Comparison of ENCODE assay signal across 39 cellular contexts in the genomic region with DNA sequence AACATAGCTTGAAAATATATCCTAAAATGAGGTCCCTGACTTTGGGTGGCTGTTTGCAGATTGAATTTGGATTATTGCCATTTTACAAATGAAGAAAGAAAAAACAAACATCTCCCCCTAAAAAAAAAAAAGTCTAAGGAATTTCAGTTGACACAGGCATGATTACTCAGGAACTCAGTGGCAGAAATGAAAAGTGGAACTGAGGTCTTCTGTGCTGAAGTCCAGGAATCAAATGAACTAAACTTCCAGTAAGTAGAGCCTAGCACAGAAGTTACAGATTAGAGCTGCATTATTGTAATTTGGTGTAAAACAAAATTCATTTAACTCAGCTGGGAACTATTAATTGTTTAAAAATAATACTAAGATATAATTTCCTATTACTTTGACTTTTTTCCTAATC. TPM values are rescaled to one million over a fixed set of nuclear protein-coding genes. Genes with fewer than 3 reads are reported as not detected.
"Had no signal": no experiment of that assay in that cellular context is flagged by ENCODE, and none has a peak within 500 bp of the region (broad histone marks: within the 10 kb centered on the region; RNA-seq: fewer than 3 reads in every experiment).

No MANE protein-coding gene starts in this region.

- DNase-seq: Karpas-422, Kasumi-1, MG63, MM.1S, MV-4-11, NCI-H1048, NCI-H1092, NCI-H1092 treated with DMSO at 0.1 percent for 48 hours, NCI-H1105, NCI-H1105 treated with DMSO at 0.1 percent for 48 hours, NCI-H1417, NCI-H1417 treated with DMSO at 0.1 percent for 48 hours, NCI-H1436, NCI-H1436 treated with DMSO at 0.1 percent for 48 hours, NCI-H146, NCI-H1694, NCI-H1694 treated with DMSO at 0.1 percent for 48 hours, NCI-H187, NCI-H187 treated with DMSO at 0.1 percent for 48 hours, NCI-H1930, NCI-H2029, NCI-H2029 treated with DMSO at 0.1 percent for 48 hours, NCI-H2081, NCI-H2081 treated with DMSO at 0.1 percent for 48 hours, NCI-H2107, NCI-H2171, NCI-H2171 treated with DMSO at 0.1 percent for 48 hours, NCI-H2227 treated with DMSO at 0.1 percent for 48 hours, NCI-H226, NCI-H345, NCI-H446, NCI-H446 treated with DMSO at 0.1 percent for 48 hours, NCI-H510A, NCI-H510A treated with DMSO at 0.1 percent for 48 hours, NCI-H524 had no signal

- H3K36me3 ChIP-seq: MG63 had no signal

- H3K27me3 ChIP-seq: MG63 had no signal

- H3K9me3 ChIP-seq: MG63 had no signal

- H3K4me3 ChIP-seq: MG63 had no signal

RNA-seq across cellular contexts. Expression of gene FAM170A, which starts 26.7 kb away (rescaled TPM):
- total RNA-seq: LHCN-M2, M059J, MCF 10A, NCI-H460 had no signal
